ENCODE assay signal across 11 cellular contexts in the genomic region with DNA sequence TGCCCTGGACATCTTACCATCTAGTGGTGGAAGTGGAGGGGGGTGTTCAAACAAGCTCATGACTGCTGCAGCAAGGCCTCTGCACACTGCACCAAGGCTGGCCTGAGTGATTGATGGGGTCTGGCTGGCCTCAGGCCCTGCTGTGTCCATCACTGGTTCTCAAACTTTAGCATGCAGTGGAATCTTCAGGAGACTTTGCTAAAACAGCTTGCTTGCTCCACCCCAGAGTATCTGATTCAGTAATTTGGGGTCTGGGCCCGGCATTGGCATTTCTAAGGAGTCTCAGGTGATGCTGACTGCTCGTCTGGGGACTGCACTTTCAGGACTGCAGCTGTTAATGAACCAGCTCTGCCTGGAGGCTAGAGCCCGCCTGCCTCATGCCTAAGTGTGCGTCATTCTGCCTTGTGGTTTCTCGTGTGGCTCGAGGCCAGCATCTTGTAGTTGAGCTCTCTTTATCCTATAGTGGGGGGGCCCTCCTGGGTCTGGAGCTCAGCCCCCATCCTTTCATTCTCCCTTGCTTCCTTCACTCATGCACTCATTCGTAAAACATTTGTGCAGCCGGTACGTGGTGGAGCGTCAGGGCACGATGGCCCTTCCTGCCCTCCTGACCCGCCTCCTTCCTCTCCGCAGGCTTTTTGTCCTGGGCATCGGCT. TPM values are rescaled to one million over a fixed set of nuclear protein-coding genes. Genes with fewer than 3 reads are reported as not detected.
A peak's percentile ranks its signal among the peaks of the same experiment; 100 is the strongest.
DNase-seq lines count a peak whose midpoint lies in the region; ATAC-seq and TF ChIP-seq lines count a peak whose summit lies in the region.
"Had no signal": no experiment of that assay in that cellular context is flagged by ENCODE, and none has a peak within 500 bp of the region (broad histone marks: within the 10 kb centered on the region; RNA-seq: fewer than 3 reads in every experiment).

No MANE protein-coding gene starts in this region.

- no peaks in the 10 kb centered on the region for H3K36me3 ChIP-seq in SJCRH30
- H3K36me3 ChIP-seq: neutrophil had no signal

- no peaks in the 10 kb centered on the region for H3K9me3 ChIP-seq in SJCRH30 (replicated peaks)
- H3K9me3 ChIP-seq: neutrophil had no signal

- H3K4me3 ChIP-seq in SJCRH30, result peak overlapping the region; percentile 40
- H3K4me3 ChIP-seq in fibroblast of the aortic adventitia (ENCODE audit: low read depth, low read length), result no peak overlapping the region

- ATAC-seq in GM21619 (IDR thresholded peaks at IDR 0.05; ENCODE audit: unreplicated experiment), result no peak
- no peak for ATAC-seq in HG02884 (IDR thresholded peaks at IDR 0.05; ENCODE audit: unreplicated experiment)

- no peak for TF ChIP-seq CTCF in fibroblast of the aortic adventitia (IDR thresholded peaks at IDR 0.05; ENCODE audit: insufficient read depth, low read length)

- H3K27ac ChIP-seq in SJCRH30, result peak overlapping the region; percentile 60
- H3K27ac ChIP-seq: neutrophil had no signal

- H3K27me3 ChIP-seq in SJCRH30, result no peaks in the 10 kb centered on the region

- peaks cover 25% of the 10 kb centered on the region for H3K4me1 ChIP-seq in SJCRH30

- DNase-seq in 8988T, result peak; percentile 91
- DNase-seq in GM04504 (ENCODE audit: low read depth), result peak; percentile 93
- peak; percentile 94 to 95 for DNase-seq in SJCRH30
- DNase-seq in fibroblast of the aortic adventitia (ENCODE audit: low read depth), result peak; percentile 84
- DNase-seq in NCI-H1694 (lab: John Stamatoyannopoulos, UW), result no peak
- no peak for DNase-seq in stimulated activated naive CD4-positive, alpha-beta T cell treated with Interleukin-2 at 50 U/mL for 16 hours (lab: John Stamatoyannopoulos, UW)
- DNase-seq: activated CD4-positive, alpha-beta T cell treated with anti-CD3 and anti-CD28 coated beads, Interleukin-2, amount 10 ng/mL, durations not matched to agents 24 days and 14 days; NCI-H2081 treated with DMSO at 0.1 percent for 48 hours had no signal

RNA-seq across cellular contexts. Expression of gene MGAT5B, which starts 4.1 kb away (rescaled TPM):
- 0.35 and 1.2 TPM in 2 replicates for total RNA-seq in SJCRH30 (2014; rRNA removed; shearing (Covaris generic))
- total RNA-seq in fibroblast of the aortic adventitia (ENCODE audit: low replicate concordance), result 0.18 and 0.74 TPM in 2 replicates

Comparison
In these comparisons a context has a peak if more than half of its experiments do, and no peak if none do; other contexts are left out.
1. DNase-seq: peak in 8988T (single experiment), GM04504 (single experiment), SJCRH30 (2 of 2) and fibroblast of the aortic adventitia (single experiment); none in NCI-H1694 (single experiment) and stimulated activated naive CD4-positive, alpha-beta T cell treated with Interleukin-2 at 50 U/mL for 16 hours (single experiment).